In the genomic region with DNA sequence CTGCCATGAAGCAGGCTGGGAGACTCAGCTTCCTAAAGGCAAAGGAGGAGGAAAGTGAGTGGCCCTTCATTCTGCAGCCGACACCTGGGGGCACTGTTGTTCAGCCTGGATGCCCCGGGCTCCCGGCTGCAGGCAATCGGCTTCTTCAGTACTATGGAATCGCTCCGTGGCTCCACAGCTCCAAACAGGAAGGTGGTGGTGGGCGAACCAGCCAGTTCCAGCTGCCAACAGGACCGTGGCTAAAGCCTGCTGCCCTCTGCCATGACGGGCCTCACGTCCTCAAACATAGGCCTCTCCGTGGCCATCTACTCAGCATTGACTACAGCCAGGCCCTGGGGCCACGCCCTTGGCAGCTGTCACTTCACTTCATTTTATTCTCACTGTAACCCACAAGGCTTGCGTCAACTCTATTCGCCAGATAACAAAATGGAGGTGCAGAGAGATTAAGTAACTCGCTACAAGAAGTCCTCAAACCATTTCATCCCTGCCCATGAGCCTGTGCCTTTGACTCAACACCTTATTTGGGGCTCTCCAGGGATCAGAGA, we compare ENCODE assay signal across 1 cellular context.
TF ChIP-seq lines count a peak whose summit lies in the region.

No MANE protein-coding gene starts in this region.

TF ChIP-seq in H1, 55 proteins besides CTCF, POLR2A, EP300 and RAD21:
- TF ChIP-seq HDAC2 (IDR thresholded peaks at IDR 0.05; ENCODE audit: borderline replicate concordance in 1 of 2, low read depth in 2 of 2, low read length in 2 of 2), result no peak
- no peak for TF ChIP-seq CBX5 (IDR thresholded peaks at IDR 0.05; ENCODE audit: low read depth, low read length)
- no peak for TF ChIP-seq GABPA (IDR thresholded peaks at IDR 0.05; ENCODE audit: borderline replicate concordance, insufficient read depth, low read length)
- peak; percentile 51 for TF ChIP-seq TBP (IDR thresholded peaks at IDR 0.05; ENCODE audit: low read depth, low read length)
- TF ChIP-seq JUND (IDR thresholded peaks at IDR 0.05; ENCODE audit: low read length), result no peak
- TF ChIP-seq, protein P1, sequence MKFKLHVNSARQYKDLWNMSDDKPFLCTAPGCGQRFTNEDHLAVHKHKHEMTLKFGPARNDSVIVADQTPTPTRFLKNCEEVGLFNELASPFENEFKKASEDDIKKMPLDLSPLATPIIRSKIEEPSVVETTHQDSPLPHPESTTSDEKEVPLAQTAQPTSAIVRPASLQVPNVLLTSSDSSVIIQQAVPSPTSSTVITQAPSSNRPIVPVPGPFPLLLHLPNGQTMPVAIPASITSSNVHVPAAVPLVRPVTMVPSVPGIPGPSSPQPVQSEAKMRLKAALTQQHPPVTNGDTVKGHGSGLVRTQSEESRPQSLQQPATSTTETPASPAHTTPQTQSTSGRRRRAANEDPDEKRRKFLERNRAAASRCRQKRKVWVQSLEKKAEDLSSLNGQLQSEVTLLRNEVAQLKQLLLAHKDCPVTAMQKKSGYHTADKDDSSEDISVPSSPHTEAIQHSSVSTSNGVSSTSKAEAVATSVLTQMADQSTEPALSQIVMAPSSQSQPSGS (IDR thresholded peaks at IDR 0.05; ENCODE audit: low read length), result no peak
- no peak for TF ChIP-seq CTBP2 (IDR thresholded peaks at IDR 0.05; ENCODE audit: borderline replicate concordance, insufficient read depth, insufficient read length, low read length)
- TF ChIP-seq, protein P2, sequence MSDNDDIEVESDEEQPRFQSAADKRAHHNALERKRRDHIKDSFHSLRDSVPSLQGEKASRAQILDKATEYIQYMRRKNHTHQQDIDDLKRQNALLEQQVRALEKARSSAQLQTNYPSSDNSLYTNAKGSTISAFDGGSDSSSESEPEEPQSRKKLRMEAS (IDR thresholded peaks at IDR 0.05), result no peak; the same call in 1 of the 2 replicates
- no peak for TF ChIP-seq MAFK (IDR thresholded peaks at IDR 0.05; ENCODE audit: low read depth, low read length)
- TF ChIP-seq NRF1 (IDR thresholded peaks at IDR 0.05; ENCODE audit: low read depth, low read length), result no peak
- peak in 1 of 2 experiments; percentile 76; a peak in 2 of 4 replicates for TF ChIP-seq SIN3A (conservative IDR thresholded peaks at IDR 0.05 in 1 of 2, IDR thresholded peaks at IDR 0.05 in 1 of 2; ENCODE audit: low read depth in 1 of 2, low read length in 2 of 2)
- TF ChIP-seq YY1 (IDR thresholded peaks at IDR 0.05; ENCODE audit: low read depth, low read length), result peak; percentile 62
- no peak for TF ChIP-seq RXRA (IDR thresholded peaks at IDR 0.05; ENCODE audit: insufficient read depth, low read depth, low read length)
- TF ChIP-seq SP4 (IDR thresholded peaks at IDR 0.05; ENCODE audit: low read length), result no peak
- TF ChIP-seq, protein P3, sequence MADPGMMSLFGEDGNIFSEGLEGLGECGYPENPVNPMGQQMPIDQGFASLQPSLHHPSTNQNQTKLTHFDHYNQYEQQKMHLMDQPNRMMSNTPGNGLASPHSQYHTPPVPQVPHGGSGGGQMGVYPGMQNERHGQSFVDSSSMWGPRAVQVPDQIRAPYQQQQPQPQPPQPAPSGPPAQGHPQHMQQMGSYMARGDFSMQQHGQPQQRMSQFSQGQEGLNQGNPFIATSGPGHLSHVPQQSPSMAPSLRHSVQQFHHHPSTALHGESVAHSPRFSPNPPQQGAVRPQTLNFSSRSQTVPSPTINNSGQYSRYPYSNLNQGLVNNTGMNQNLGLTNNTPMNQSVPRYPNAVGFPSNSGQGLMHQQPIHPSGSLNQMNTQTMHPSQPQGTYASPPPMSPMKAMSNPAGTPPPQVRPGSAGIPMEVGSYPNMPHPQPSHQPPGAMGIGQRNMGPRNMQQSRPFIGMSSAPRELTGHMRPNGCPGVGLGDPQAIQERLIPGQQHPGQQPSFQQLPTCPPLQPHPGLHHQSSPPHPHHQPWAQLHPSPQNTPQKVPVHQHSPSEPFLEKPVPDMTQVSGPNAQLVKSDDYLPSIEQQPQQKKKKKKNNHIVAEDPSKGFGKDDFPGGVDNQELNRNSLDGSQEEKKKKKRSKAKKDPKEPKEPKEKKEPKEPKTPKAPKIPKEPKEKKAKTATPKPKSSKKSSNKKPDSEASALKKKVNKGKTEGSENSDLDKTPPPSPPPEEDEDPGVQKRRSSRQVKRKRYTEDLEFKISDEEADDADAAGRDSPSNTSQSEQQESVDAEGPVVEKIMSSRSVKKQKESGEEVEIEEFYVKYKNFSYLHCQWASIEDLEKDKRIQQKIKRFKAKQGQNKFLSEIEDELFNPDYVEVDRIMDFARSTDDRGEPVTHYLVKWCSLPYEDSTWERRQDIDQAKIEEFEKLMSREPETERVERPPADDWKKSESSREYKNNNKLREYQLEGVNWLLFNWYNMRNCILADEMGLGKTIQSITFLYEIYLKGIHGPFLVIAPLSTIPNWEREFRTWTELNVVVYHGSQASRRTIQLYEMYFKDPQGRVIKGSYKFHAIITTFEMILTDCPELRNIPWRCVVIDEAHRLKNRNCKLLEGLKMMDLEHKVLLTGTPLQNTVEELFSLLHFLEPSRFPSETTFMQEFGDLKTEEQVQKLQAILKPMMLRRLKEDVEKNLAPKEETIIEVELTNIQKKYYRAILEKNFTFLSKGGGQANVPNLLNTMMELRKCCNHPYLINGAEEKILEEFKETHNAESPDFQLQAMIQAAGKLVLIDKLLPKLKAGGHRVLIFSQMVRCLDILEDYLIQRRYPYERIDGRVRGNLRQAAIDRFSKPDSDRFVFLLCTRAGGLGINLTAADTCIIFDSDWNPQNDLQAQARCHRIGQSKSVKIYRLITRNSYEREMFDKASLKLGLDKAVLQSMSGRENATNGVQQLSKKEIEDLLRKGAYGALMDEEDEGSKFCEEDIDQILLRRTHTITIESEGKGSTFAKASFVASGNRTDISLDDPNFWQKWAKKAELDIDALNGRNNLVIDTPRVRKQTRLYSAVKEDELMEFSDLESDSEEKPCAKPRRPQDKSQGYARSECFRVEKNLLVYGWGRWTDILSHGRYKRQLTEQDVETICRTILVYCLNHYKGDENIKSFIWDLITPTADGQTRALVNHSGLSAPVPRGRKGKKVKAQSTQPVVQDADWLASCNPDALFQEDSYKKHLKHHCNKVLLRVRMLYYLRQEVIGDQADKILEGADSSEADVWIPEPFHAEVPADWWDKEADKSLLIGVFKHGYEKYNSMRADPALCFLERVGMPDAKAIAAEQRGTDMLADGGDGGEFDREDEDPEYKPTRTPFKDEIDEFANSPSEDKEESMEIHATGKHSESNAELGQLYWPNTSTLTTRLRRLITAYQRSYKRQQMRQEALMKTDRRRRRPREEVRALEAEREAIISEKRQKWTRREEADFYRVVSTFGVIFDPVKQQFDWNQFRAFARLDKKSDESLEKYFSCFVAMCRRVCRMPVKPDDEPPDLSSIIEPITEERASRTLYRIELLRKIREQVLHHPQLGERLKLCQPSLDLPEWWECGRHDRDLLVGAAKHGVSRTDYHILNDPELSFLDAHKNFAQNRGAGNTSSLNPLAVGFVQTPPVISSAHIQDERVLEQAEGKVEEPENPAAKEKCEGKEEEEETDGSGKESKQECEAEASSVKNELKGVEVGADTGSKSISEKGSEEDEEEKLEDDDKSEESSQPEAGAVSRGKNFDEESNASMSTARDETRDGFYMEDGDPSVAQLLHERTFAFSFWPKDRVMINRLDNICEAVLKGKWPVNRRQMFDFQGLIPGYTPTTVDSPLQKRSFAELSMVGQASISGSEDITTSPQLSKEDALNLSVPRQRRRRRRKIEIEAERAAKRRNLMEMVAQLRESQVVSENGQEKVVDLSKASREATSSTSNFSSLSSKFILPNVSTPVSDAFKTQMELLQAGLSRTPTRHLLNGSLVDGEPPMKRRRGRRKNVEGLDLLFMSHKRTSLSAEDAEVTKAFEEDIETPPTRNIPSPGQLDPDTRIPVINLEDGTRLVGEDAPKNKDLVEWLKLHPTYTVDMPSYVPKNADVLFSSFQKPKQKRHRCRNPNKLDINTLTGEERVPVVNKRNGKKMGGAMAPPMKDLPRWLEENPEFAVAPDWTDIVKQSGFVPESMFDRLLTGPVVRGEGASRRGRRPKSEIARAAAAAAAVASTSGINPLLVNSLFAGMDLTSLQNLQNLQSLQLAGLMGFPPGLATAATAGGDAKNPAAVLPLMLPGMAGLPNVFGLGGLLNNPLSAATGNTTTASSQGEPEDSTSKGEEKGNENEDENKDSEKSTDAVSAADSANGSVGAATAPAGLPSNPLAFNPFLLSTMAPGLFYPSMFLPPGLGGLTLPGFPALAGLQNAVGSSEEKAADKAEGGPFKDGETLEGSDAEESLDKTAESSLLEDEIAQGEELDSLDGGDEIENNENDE (IDR thresholded peaks at IDR 0.05; ENCODE audit: insufficient replicate concordance, low read length), result no peak
- TF ChIP-seq POLR2AphosphoS5 (IDR thresholded peaks at IDR 0.05; ENCODE audit: low read depth, low read length), result no peak
- no peak for TF ChIP-seq BCL11A (IDR thresholded peaks at IDR 0.05; ENCODE audit: low read depth in 2 of 2, low read length in 2 of 2)
- TF ChIP-seq ZNF274 (IDR thresholded peaks at IDR 0.05; ENCODE audit: borderline replicate concordance, extremely low read depth, low read length), result no peak
- TF ChIP-seq SUZ12 (IDR thresholded peaks at IDR 0.05; ENCODE audit: low read length), result no peak
- TF ChIP-seq SIX5 (IDR thresholded peaks at IDR 0.05; ENCODE audit: low read depth, low read length), result no peak
- TF ChIP-seq SP1 (IDR thresholded peaks at IDR 0.05; ENCODE audit: low read depth, low read length), result no peak
- no peak for TF ChIP-seq EGR1 (IDR thresholded peaks at IDR 0.05; ENCODE audit: borderline replicate concordance, low read depth, low read length)
- no peak for TF ChIP-seq SRF (IDR thresholded peaks at IDR 0.05; ENCODE audit: low read depth, low read length)
- peak; percentile 29 for TF ChIP-seq ASH2L (IDR thresholded peaks at IDR 0.05; ENCODE audit: low read length)
- no peak for TF ChIP-seq CHD1 (IDR thresholded peaks at IDR 0.05; ENCODE audit: low read depth, low read length)
- no peak for TF ChIP-seq POU5F1 (IDR thresholded peaks at IDR 0.05; ENCODE audit: low read depth, low read length)
- TF ChIP-seq PHF8 (conservative IDR thresholded peaks at IDR 0.05; ENCODE audit: low read depth, low read length), result no peak
- no peak for TF ChIP-seq SAP30 (IDR thresholded peaks at IDR 0.05; ENCODE audit: insufficient read depth, insufficient replicate concordance, low read length)
- TF ChIP-seq CBX8 (IDR thresholded peaks at IDR 0.05; ENCODE audit: borderline replicate concordance, low read depth, low read length), result no peak
- no peak for TF ChIP-seq RFX5 (IDR thresholded peaks at IDR 0.05; ENCODE audit: borderline replicate concordance, low read depth, low read length)
- TF ChIP-seq TAF7 (optimal IDR thresholded peaks at IDR 0.05; ENCODE audit: borderline replicate concordance, low read depth, low read length), result peak; percentile 59
- no peak for TF ChIP-seq SIRT6 (IDR thresholded peaks at IDR 0.05; ENCODE audit: low read length)
- 0 out of 2 replicates have a peak, but pooled peaks have one; percentile 47 for TF ChIP-seq TCF12 (IDR thresholded peaks at IDR 0.05; ENCODE audit: low read depth, low read length)
- no peak for TF ChIP-seq RBBP5 (IDR thresholded peaks at IDR 0.05; ENCODE audit: borderline replicate concordance, low read depth, low read length)
- TF ChIP-seq SP2 (IDR thresholded peaks at IDR 0.05; ENCODE audit: low read length), result no peak
- TF ChIP-seq CHD2 (IDR thresholded peaks at IDR 0.05; ENCODE audit: low read length), result no peak
- TF ChIP-seq KDM4A (IDR thresholded peaks at IDR 0.05; ENCODE audit: low read depth, low read length, severe bottlenecking), result no peak
- TF ChIP-seq GTF2F1 (IDR thresholded peaks at IDR 0.05; ENCODE audit: borderline replicate concordance, low read depth, low read length), result no peak
- no peak for TF ChIP-seq TAF1 (IDR thresholded peaks at IDR 0.05; ENCODE audit: low read depth, low read length)
- TF ChIP-seq TEAD4 (IDR thresholded peaks at IDR 0.05; ENCODE audit: low read depth, low read length), result no peak
